ENCODE assay signal across 28 cellular contexts in the genomic region with DNA sequence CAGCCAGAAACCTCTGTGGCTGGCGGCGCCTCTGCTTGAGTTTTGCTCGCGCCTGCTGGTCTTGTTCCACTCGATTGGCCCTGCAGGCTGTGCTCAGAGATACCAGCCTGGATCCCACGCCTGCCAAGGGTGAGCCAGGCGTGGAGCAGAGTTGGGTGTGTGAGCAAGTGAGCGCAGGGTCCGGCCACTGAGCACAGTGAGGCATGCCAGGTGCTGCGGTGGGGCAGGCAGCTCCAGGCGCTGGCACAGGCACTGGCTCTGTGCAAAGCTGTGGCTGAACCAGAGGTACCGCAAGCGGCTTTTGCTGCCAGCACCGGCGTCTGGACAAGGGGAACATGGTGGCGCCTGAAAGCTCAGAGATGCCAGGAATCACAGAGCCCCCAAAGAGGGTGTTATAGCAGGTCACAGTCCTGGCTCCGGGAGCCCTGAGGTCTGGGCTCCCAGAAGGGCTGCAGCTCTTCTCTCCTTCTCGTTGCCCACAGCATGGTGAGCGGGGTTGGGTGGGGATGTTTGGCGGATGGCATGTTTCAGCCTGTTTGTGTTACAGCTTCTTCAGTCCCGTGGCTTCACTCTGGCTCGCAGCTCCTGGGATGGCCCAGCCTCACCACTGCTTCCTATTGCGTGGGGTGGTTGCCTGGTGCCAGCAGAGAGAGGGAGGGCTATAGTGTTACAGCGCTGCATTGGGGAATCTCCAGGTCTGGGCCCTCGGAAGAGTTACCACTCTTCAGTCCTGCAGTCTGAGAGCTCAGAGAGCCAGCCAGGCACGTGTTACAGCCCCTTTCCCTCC.
DNase-seq lines count a peak whose midpoint lies in the region; ATAC-seq, FAIRE-seq and TF ChIP-seq lines count a peak whose summit lies in the region.
"Had no signal": no experiment of that assay in that cellular context is flagged by ENCODE, and none has a peak within 500 bp of the region (broad histone marks: within the 10 kb centered on the region; RNA-seq: fewer than 3 reads in every experiment).

No MANE protein-coding gene starts in this region.

- no CpG with 5 or more reads among the region's 26 CpGs for WGBS in H9 (ENCODE audit: extremely low coverage, insufficient read length, low lambda C conversion rate)
- WGBS in K562 (ENCODE audit: insufficient coverage, low coverage, missing lambda C conversion rate): 9% methylated on average over 25 of the region's 26 CpGs

- in situ Hi-C loops in K562 (cut with MboI) (no loop called here), ACHN (cut with HindIII; ENCODE audit: low pct_ligation_motif_present, low pct_unique_long_range_greater_than_20kb, low sequenced_read_pairs) (no loop called here)

- H3K4me2 ChIP-seq in H9 (ENCODE audit: insufficient read depth, insufficient read length, low read length) (no peak overlapping the region), K562 (ENCODE audit: insufficient read depth, low read length) (no peak overlapping the region), keratinocyte (ENCODE audit: control insufficient read depth, extremely low read depth, insufficient read depth, low read depth, low read length) (peak overlapping the region; percentile 74)

- no peak overlapping the region for H3K23ac ChIP-seq in H9 (ENCODE audit: insufficient read length, low read depth, low read length)

- H3K4me3 Mint-ChIP-seq in H9 (no peak overlapping the region), Caco-2 (ENCODE audit: unreplicated experiment) (no peak overlapping the region)
- H3K4me3 Mint-ChIP-seq: activated CD4-positive, alpha-beta memory T cell treated with anti-CD3 and anti-CD28 coated beads for 36 hours; activated naive CD4-positive, alpha-beta T cell treated with anti-CD3 and anti-CD28 coated beads, Interleukin-2, amount 50 U/mL, for 24 hours; activated T-helper 1 cell treated with anti-CD3 and anti-CD28 coated beads, Interleukin-12 subunit alpha, Interleukin-12 subunit beta, Interleukin-2, Interleukin-4 antibody, amounts not matched to agents 30 ng/mL and 10 ng/mL and 1 ng/mL, durations not matched to agents 14 hours and 24 hours and 36 hours had no signal

- CTCF ChIA-PET in K562 (lab: Yijun Ruan, JAX; ENCODE audit: low intra/inter-chr PET ratio): no interaction called here
- CTCF ChIA-PET in Caco-2 (lab: Charles Lee): no interaction called here

- H3K27ac ChIP-seq in H9 (ENCODE audit: insufficient read length, low read depth, low read length) (no peak overlapping the region), K562 (ENCODE audit: extremely low read depth, low read depth, low read length) (no peak overlapping the region), keratinocyte (ENCODE audit: control insufficient read depth, insufficient read depth, low read length) (peak overlapping the region; percentile 75)
- H3K27ac ChIP-seq: colonic mucosa, heart right ventricle, upper lobe of left lung had no signal

- dilution Hi-C loops in keratinocyte (cut with MboI; ENCODE audit: extremely low pct_ligation_motif_present, low sequenced_read_pairs): no loop called here

- intact Hi-C loops in K562 (cut with micrococcal nuclease): no loop called here
- intact Hi-C loops in sciatic nerve (cut with DNase I): no loop called here
- intact Hi-C loops in Caco-2 (cut with micrococcal nuclease; ENCODE audit: unreplicated experiment): no loop called here

- H3K36me3 ChIP-seq in K562 (ENCODE audit: control insufficient read depth, insufficient read depth, low read length) (no peaks in the 10 kb centered on the region), keratinocyte (ENCODE audit: control insufficient read depth in 2 of 2, extremely low read depth in 1 of 2, insufficient read depth in 2 of 2, low read length in 2 of 2) (no peaks in the 10 kb centered on the region), Caco-2 (ENCODE audit: control insufficient read depth, insufficient read depth, low read length) (no peaks in the 10 kb centered on the region)
- H3K36me3 ChIP-seq: BE2C, colonic mucosa, heart right ventricle, upper lobe of left lung had no signal

- no peak for TF ChIP-seq RAD21 in K562 (CRISPR knock-in tag; conservative IDR thresholded peaks at IDR 0.05 in 1 of 2, IDR thresholded peaks at IDR 0.05 in 1 of 2)

- H3K9me1 ChIP-seq in K562 (ENCODE audit: control insufficient read depth, insufficient read depth, low read length): no peaks in the 10 kb centered on the region
- H3K9me1 ChIP-seq in keratinocyte (ENCODE audit: control insufficient read depth, extremely low read depth, insufficient read depth, low read length): no peaks in the 10 kb centered on the region

- H3K27ac Mint-ChIP-seq in H9 (peak overlapping the region in 2 of 3 experiments; percentile 78 to 90; a peak in 2 of 7 replicates), Caco-2 (ENCODE audit: unreplicated experiment) (no peak overlapping the region)
- H3K27ac Mint-ChIP-seq: activated CD4-positive, alpha-beta memory T cell treated with anti-CD3 and anti-CD28 coated beads for 36 hours; activated naive CD4-positive, alpha-beta T cell treated with anti-CD3 and anti-CD28 coated beads, Interleukin-2, amount 50 U/mL, for 24 hours; activated T-helper 1 cell treated with anti-CD3 and anti-CD28 coated beads, Interleukin-12 subunit alpha, Interleukin-12 subunit beta, Interleukin-2, Interleukin-4 antibody, amounts not matched to agents 30 ng/mL and 10 ng/mL and 1 ng/mL, durations not matched to agents 14 hours and 24 hours and 36 hours; IgD-negative memory B cell had no signal

- no peak overlapping the region for H2BK5ac ChIP-seq in H9 (ENCODE audit: insufficient read length, low read length)

- BruUV-seq in K562 (replicated peaks; lab: Mats Ljungman, UMichigan) (no TSS peak), Caco-2 (replicated peaks; lab: Mats Ljungman, UMichigan) (no TSS peak)

- no peak overlapping the region for H3K4me3 ChIP-seq in K562
- peak overlapping the region; percentile 29 to 59 (median 53) for H3K4me3 ChIP-seq in keratinocyte (ENCODE audit: control insufficient read depth in 2 of 3, extremely low read depth in 1 of 3, insufficient read depth in 2 of 3, low read depth in 1 of 3, low read length in 3 of 3)
- H3K4me3 ChIP-seq in Caco-2 (ENCODE audit: low read depth, low read length): no peak overlapping the region
- H3K4me3 ChIP-seq: colonic mucosa, heart right ventricle, upper lobe of left lung had no signal

- H2AFZ ChIP-seq in H9 (ENCODE audit: low read length) (no peak overlapping the region), K562 (ENCODE audit: low read depth, low read length) (peak overlapping the region; percentile 28; the same call in 1 of the 2 replicates), keratinocyte (ENCODE audit: control insufficient read depth, low read length) (peak overlapping the region; percentile 89)

- H3K23me2 ChIP-seq in H9 (ENCODE audit: insufficient read length, low read depth, low read length, poor library complexity, severe bottlenecking): no peaks in the 10 kb centered on the region

- H3K9me3 Mint-ChIP-seq in H9: no peaks in the 10 kb centered on the region
- H3K9me3 Mint-ChIP-seq in Caco-2 (ENCODE audit: unreplicated experiment): no peaks in the 10 kb centered on the region
- H3K9me3 Mint-ChIP-seq: activated CD4-positive, alpha-beta memory T cell treated with anti-CD3 and anti-CD28 coated beads for 36 hours; activated naive CD4-positive, alpha-beta T cell treated with anti-CD3 and anti-CD28 coated beads, Interleukin-2, amount 50 U/mL, for 24 hours; activated T-helper 1 cell treated with anti-CD3 and anti-CD28 coated beads, Interleukin-12 subunit alpha, Interleukin-12 subunit beta, Interleukin-2, Interleukin-4 antibody, amounts not matched to agents 30 ng/mL and 10 ng/mL and 1 ng/mL, durations not matched to agents 14 hours and 24 hours and 36 hours; IgD-negative memory B cell had no signal

- H4K8ac ChIP-seq in H9 (replicated peaks; ENCODE audit: insufficient read length, low read depth, low read length): no peak overlapping the region

- no peaks in the 10 kb centered on the region for H3K9me3 ChIP-seq in H9 (ENCODE audit: control insufficient read depth, low read depth, low read length)
- no peaks in the 10 kb centered on the region for H3K9me3 ChIP-seq in K562 (replicated peaks; ENCODE audit: control insufficient read depth, insufficient read depth, low read depth, low read length)
- H3K9me3 ChIP-seq in keratinocyte (ENCODE audit: control insufficient read depth, low read depth, low read length): no peaks in the 10 kb centered on the region
- H3K9me3 ChIP-seq in Caco-2: no peaks in the 10 kb centered on the region
- H3K9me3 ChIP-seq: BE2C, colonic mucosa, heart right ventricle, upper lobe of left lung had no signal

- no peak overlapping the region for H4K91ac ChIP-seq in H9 (ENCODE audit: insufficient read length, low read depth, low read length)

- H2BK12ac ChIP-seq in H9 (ENCODE audit: insufficient read length, low read depth, low read length): no peak overlapping the region

- H3K4me1 Mint-ChIP-seq in H9 (no peaks in the 10 kb centered on the region), Caco-2 (ENCODE audit: low read depth, unreplicated experiment) (no peaks in the 10 kb centered on the region)
- H3K4me1 Mint-ChIP-seq: activated naive CD4-positive, alpha-beta T cell treated with anti-CD3 and anti-CD28 coated beads, Interleukin-2, amount 50 U/mL, for 24 hours; IgD-negative memory B cell had no signal

- H3K79me2 ChIP-seq in H9 (ENCODE audit: insufficient read depth, low read length) (no peaks in the 10 kb centered on the region), K562 (ENCODE audit: control insufficient read depth, insufficient read depth, low read length) (no peaks in the 10 kb centered on the region), keratinocyte (ENCODE audit: control insufficient read depth, insufficient read depth, low read length) (no peaks in the 10 kb centered on the region)

- H3K4me1 ChIP-seq in H9 (ENCODE audit: insufficient read depth, low read length) (no peaks in the 10 kb centered on the region), K562 (replicated peaks in 1 of 2; ENCODE audit: control insufficient read depth in 2 of 2, insufficient read depth in 2 of 2, low read length in 2 of 2) (peaks cover 0 to 12% of the 10 kb centered on the region in 2 experiments; a peak in 2 of 5 replicates), keratinocyte (ENCODE audit: control insufficient read depth, extremely low read depth, insufficient read depth, low read length) (peaks cover 14% of the 10 kb centered on the region), Caco-2 (no peaks in the 10 kb centered on the region)
- H3K4me1 ChIP-seq: BE2C, colonic mucosa, upper lobe of left lung had no signal

- no peak overlapping the region for H4K5ac ChIP-seq in H9 (ENCODE audit: insufficient read length, low read depth, low read length)

- FAIRE-seq in K562 (lab: Jason Lieb, UNC) (no peak), keratinocyte (lab: Jason Lieb, UNC) (peak; percentile 97)
- FAIRE-seq: small intestine had no signal

- H3K9ac ChIP-seq in H9 (ENCODE audit: extremely low read depth, insufficient read length, low read length) (no peak overlapping the region), K562 (ENCODE audit: insufficient read depth in 1 of 2, low read depth in 2 of 2, low read length in 2 of 2) (no peak overlapping the region), keratinocyte (ENCODE audit: control insufficient read depth, extremely low read depth, insufficient read depth, low read length) (peak overlapping the region; percentile 64)

- H3K27me3 ChIP-seq in H9 (ENCODE audit: insufficient read depth, low read length): no peaks in the 10 kb centered on the region
- peaks cover 8 to 43% of the 10 kb centered on the region in 2 experiments for H3K27me3 ChIP-seq in K562 (ENCODE audit: control insufficient read depth in 2 of 2, insufficient read depth in 2 of 2, low read length in 2 of 2)
- no peaks in the 10 kb centered on the region for H3K27me3 ChIP-seq in keratinocyte (ENCODE audit: control insufficient read depth, extremely low read depth, insufficient read depth, low read length)
- H3K27me3 ChIP-seq in Caco-2 (replicated peaks; ENCODE audit: control insufficient read depth, insufficient read depth, low read length): no peaks in the 10 kb centered on the region
- H3K27me3 ChIP-seq: BE2C, colonic mucosa, heart right ventricle, upper lobe of left lung had no signal

- no peaks in the 10 kb centered on the region for H3K79me1 ChIP-seq in H9 (ENCODE audit: insufficient read depth, low read depth, low read length, poor library complexity, severe bottlenecking)

- DNase-seq in H9 (no peak), K562 (ENCODE audit: extremely low read depth in 1 of 4, low spot score in 3 of 4) (no peak), keratinocyte (ENCODE audit: low read depth, low spot score) (no peak), sciatic nerve (ENCODE audit: low spot score) (no peak), ACHN (no peak), Caco-2 (no peak), NCI-H2107 treated with DMSO at 0.1 percent for 48 hours (lab: John Stamatoyannopoulos, UW; ENCODE audit: unreplicated experiment) (no peak)
- DNase-seq in stimulated activated CD4-positive, alpha-beta T cell treated with anti-CD3 and anti-CD28 coated beads, Interleukin-15, amount 100 ng/mL, for 24 hours: no peak
- DNase-seq: activated CD4-positive, alpha-beta memory T cell treated with anti-CD3 and anti-CD28 coated beads for 36 hours; activated CD8-positive, alpha-beta memory T cell treated with anti-CD3 and anti-CD28 coated beads, Interleukin-2, amount 50 U/mL, for 4 hours; BE2C; colonic mucosa; DMS153; heart right ventricle; left colon; mesendoderm; NCI-H1092 treated with DMSO at 0.1 percent for 48 hours; NCI-H2029; NCI-H226; NCI-H82; occipital lobe; small intestine; stimulated activated CD4-positive, alpha-beta T cell treated with anti-CD3 and anti-CD28 coated beads, Interleukin-1b, Interleukin-23, amount 100 ng/mL, for 48 hours had no signal

- no peak overlapping the region for H2AK5ac ChIP-seq in H9 (ENCODE audit: insufficient read length, low read length)

- no peak overlapping the region for H3K4ac ChIP-seq in H9 (ENCODE audit: low read depth, low read length)

- no peak overlapping the region for H2BK120ac ChIP-seq in H9 (ENCODE audit: low read depth, low read length, poor library complexity, severe bottlenecking)

- no peak overlapping the region for H3K18ac ChIP-seq in H9 (ENCODE audit: insufficient read length, low read depth, low read length)

- no peak overlapping the region for H2BK15ac ChIP-seq in H9 (ENCODE audit: low read depth, low read length)

- POLR2A ChIA-PET in K562 (lab: Yijun Ruan, JAX): interaction anchor here (0.7 kb wide), 1 partner anchor 43 kb away, joined by 4 read pairs; no protein-coding TSS in a partner anchor
- POLR2A ChIA-PET in Caco-2 (lab: Charles Lee): no interaction called here

- no peak for TF ChIP-seq POLR2A in K562 (conservative IDR thresholded peaks at IDR 0.05)

- no peak overlapping the region for H3K56ac ChIP-seq in H9 (ENCODE audit: insufficient read length, low read depth, low read length)

- H4K20me1 ChIP-seq in H9 (ENCODE audit: control insufficient read depth, insufficient read depth, insufficient read length) (no peaks in the 10 kb centered on the region), K562 (replicated peaks; ENCODE audit: control insufficient read depth, insufficient read depth, low read length) (no peaks in the 10 kb centered on the region; the same call in 1 of the 2 replicates), keratinocyte (ENCODE audit: control insufficient read depth, extremely low read depth, insufficient read depth, low read length) (no peaks in the 10 kb centered on the region)

- no peak for TF ChIP-seq EP300 in K562 (IDR thresholded peaks at IDR 0.05; ENCODE audit: low read length)

- ATAC-seq in K562 (peak; percentile 31; the same call in 2 of the 3 replicates), sciatic nerve (peak; percentile 24)
- ATAC-seq: activated CD4-positive, CD25-positive, alpha-beta regulatory T cell treated with anti-CD3 and anti-CD28 coated beads, Interleukin-2, amount 50 U/mL, for 24 hours; heart right ventricle; left colon had no signal

- no peak overlapping the region for H3T11ph ChIP-seq in H9 (ENCODE audit: low read length)

- TF ChIP-seq CTCF in H9 (conservative IDR thresholded peaks at IDR 0.05) (no peak), K562 (IDR thresholded peaks at IDR 0.05 in 2 of 3, conservative IDR thresholded peaks at IDR 0.05 in 1 of 3; ENCODE audit: insufficient read depth in 2 of 3, low read depth in 1 of 3, low read length in 3 of 3) (no peak), keratinocyte (optimal IDR thresholded peaks at IDR 0.05 in 1 of 3, IDR thresholded peaks at IDR 0.05 in 1 of 3, conservative IDR thresholded peaks at IDR 0.05 in 1 of 3; ENCODE audit: extremely low read depth in 1 of 3, insufficient read depth in 2 of 3, low read length in 3 of 3) (no peak), Caco-2 (IDR thresholded peaks at IDR 0.05; ENCODE audit: insufficient read depth in 1 of 2, low read depth in 1 of 2, low read length in 1 of 2, severe bottlenecking in 1 of 2, unreplicated experiment in 1 of 2) (no peak)

- H3K27me3 Mint-ChIP-seq in H9 (ENCODE audit: low read depth) (no peaks in the 10 kb centered on the region), Caco-2 (ENCODE audit: insufficient read depth, unreplicated experiment) (peaks cover under 1% of the 10 kb centered on the region)
- H3K27me3 Mint-ChIP-seq: activated CD4-positive, alpha-beta memory T cell treated with anti-CD3 and anti-CD28 coated beads for 36 hours; activated naive CD4-positive, alpha-beta T cell treated with anti-CD3 and anti-CD28 coated beads, Interleukin-2, amount 50 U/mL, for 24 hours had no signal

- H3K14ac ChIP-seq in H9 (ENCODE audit: insufficient read depth, low read length): no peak overlapping the region; the same call in 1 of the 2 replicates

- H3K36me3 Mint-ChIP-seq in H9 (ENCODE audit: insufficient read depth in 1 of 3, low read depth in 3 of 3) (no peaks in the 10 kb centered on the region), Caco-2 (ENCODE audit: insufficient read depth, unreplicated experiment) (no peaks in the 10 kb centered on the region)
- H3K36me3 Mint-ChIP-seq: activated CD4-positive, alpha-beta memory T cell treated with anti-CD3 and anti-CD28 coated beads for 36 hours; activated naive CD4-positive, alpha-beta T cell treated with anti-CD3 and anti-CD28 coated beads, Interleukin-2, amount 50 U/mL, for 24 hours had no signal

- H2BK20ac ChIP-seq in H9 (ENCODE audit: low read depth, low read length, poor library complexity, severe bottlenecking): no peak overlapping the region

Comparison
In these comparisons a context has a peak if more than half of its experiments do, and no peak if none do; other contexts are left out.
1. H3K4me3 ChIP-seq: peak in keratinocyte (3 of 3); none in K562 (single experiment) and Caco-2 (single experiment).